Comparison of ENCODE assay signal across 13 cellular contexts in the genomic region with DNA sequence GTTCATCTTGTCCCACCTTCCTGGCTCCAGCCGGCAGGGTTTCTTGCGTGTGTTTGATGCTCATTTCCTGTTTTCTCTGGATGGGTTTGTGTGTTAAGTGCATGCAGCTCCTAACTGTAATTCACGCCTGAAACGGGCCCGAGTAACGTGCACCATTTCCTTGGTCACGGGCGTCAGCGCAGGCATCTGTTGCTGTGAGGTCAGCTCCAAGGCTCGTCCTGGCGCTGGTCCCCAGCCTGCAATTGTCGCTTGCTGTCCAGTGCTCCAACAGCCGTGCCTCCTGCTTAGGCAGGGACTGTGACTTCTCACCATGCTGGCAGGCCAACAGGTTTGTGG.
DNase-seq lines count a peak whose midpoint lies in the region; ATAC-seq and TF ChIP-seq lines count a peak whose summit lies in the region.
"Had no signal": no experiment of that assay in that cellular context is flagged by ENCODE, and none has a peak within 500 bp of the region (broad histone marks: within the 10 kb centered on the region; RNA-seq: fewer than 3 reads in every experiment).

No MANE protein-coding gene starts in this region.

- no peak overlapping the region for H4K91ac ChIP-seq in trophoblast cell (ENCODE audit: low read depth, low read length)

- H4K12ac ChIP-seq in trophoblast cell (ENCODE audit: low read depth, low read length) = no peak overlapping the region

- no peak overlapping the region for H2AFZ ChIP-seq in trophoblast cell (ENCODE audit: insufficient read depth, low read length, poor library complexity)

- no peak overlapping the region for H3K4ac ChIP-seq in trophoblast cell (ENCODE audit: low read depth, low read length)

- H3K23ac ChIP-seq in trophoblast cell (ENCODE audit: low read length) = no peak overlapping the region

- H3K27ac ChIP-seq in psoas muscle = peak overlapping the region; percentile 60
- H3K27ac ChIP-seq in trophoblast cell (ENCODE audit: low read depth, low read length) = no peak overlapping the region
- H3K27ac ChIP-seq: BLaER1 treated with 17β-estradiol and CSF1 and Interleukin-3, amounts not matched to agents 10 nM and 100 nM had no signal

- H3K79me1 ChIP-seq in trophoblast cell (ENCODE audit: low read length) = no peaks in the 10 kb centered on the region

- DNase-seq in G401 (ENCODE audit: low spot score) (peak; percentile 41), cerebellar cortex (ENCODE audit: low spot score) (peak; percentile 27), islet precursor cell (peak; percentile 25), psoas muscle (peak in 1 of 2 donors; percentile 72), trophoblast cell (no peak), inferior parietal cortex (ENCODE audit: extremely low spot score) (no peak)
- DNase-seq: Calu3; CD8-positive, alpha-beta T cell; DMS79 treated with DMSO at 0.1 percent for 48 hours had no signal

- H3K79me2 ChIP-seq in trophoblast cell (ENCODE audit: control insufficient read depth, insufficient read depth, low read length, poor library complexity) = no peaks in the 10 kb centered on the region

- no peak overlapping the region for H3K4me2 ChIP-seq in trophoblast cell (ENCODE audit: low read length)
- H3K4me2 ChIP-seq: BLaER1 treated with 17β-estradiol and CSF1 and Interleukin-3, amounts not matched to agents 10 nM and 100 nM had no signal

- WGBS in psoas muscle, 3 donors = 18 to 30% (median 23%) methylated on average over 13 of the region's 13 CpGs
- no CpG with 5 or more reads among the region's 13 CpGs for WGBS in trophoblast cell (ENCODE audit: extremely low coverage, insufficient coverage, insufficient read length)

- H3K4me3 ChIP-seq in psoas muscle = no peak overlapping the region
- no peak overlapping the region for H3K4me3 ChIP-seq in trophoblast cell (ENCODE audit: low read depth, low read length)
- H3K4me3 ChIP-seq: BLaER1 treated with 17β-estradiol and CSF1 and Interleukin-3, amounts not matched to agents 10 nM and 100 nM; GM12878; HAP-1 had no signal

- no peaks in the 10 kb centered on the region for H3K9me3 ChIP-seq in psoas muscle
- H3K9me3 ChIP-seq in trophoblast cell (ENCODE audit: insufficient read depth, low read depth, low read length) = peaks cover 3% of the 10 kb centered on the region
- H3K9me3 ChIP-seq: BLaER1 treated with 17β-estradiol and CSF1 and Interleukin-3, amounts not matched to agents 10 nM and 100 nM; HAP-1 had no signal

- H3K27me3 ChIP-seq in psoas muscle (ENCODE audit: insufficient read depth in 3 of 3, low read length in 2 of 3) = no peaks in the 10 kb centered on the region
- no peaks in the 10 kb centered on the region for H3K27me3 ChIP-seq in trophoblast cell (ENCODE audit: insufficient read depth, low read length)
- H3K27me3 ChIP-seq: BLaER1 treated with 17β-estradiol and CSF1 and Interleukin-3, amounts not matched to agents 10 nM and 100 nM had no signal

- no peak overlapping the region for H2BK12ac ChIP-seq in trophoblast cell (ENCODE audit: low read length)

- no peak overlapping the region for H3K18ac ChIP-seq in trophoblast cell (ENCODE audit: low read length)

- H2BK120ac ChIP-seq in trophoblast cell (ENCODE audit: insufficient read depth, low read length, poor library complexity) = no peak overlapping the region

- H3K14ac ChIP-seq in trophoblast cell (ENCODE audit: low read length) = no peak overlapping the region

- H3K9ac ChIP-seq in trophoblast cell (ENCODE audit: low read length) = no peak overlapping the region
- H3K9ac ChIP-seq: BLaER1 treated with 17β-estradiol and CSF1 and Interleukin-3, amounts not matched to agents 10 nM and 100 nM had no signal

- no peak overlapping the region for H2AK5ac ChIP-seq in trophoblast cell (ENCODE audit: low read length)

- H3K4me1 ChIP-seq in psoas muscle (peaks cover 13% of the 10 kb centered on the region), trophoblast cell (ENCODE audit: control insufficient read depth in 1 of 2, insufficient read depth in 2 of 2, low read length in 2 of 2) (no peaks in the 10 kb centered on the region)
- H3K4me1 ChIP-seq: HAP-1 had no signal

- in situ Hi-C loops in G401 (cut with HindIII; ENCODE audit: low sequenced_read_pairs) = no loop called here

- H3K36me3 ChIP-seq in psoas muscle (ENCODE audit: insufficient read depth in 1 of 2, low read depth in 1 of 2) (no peaks in the 10 kb centered on the region), trophoblast cell (ENCODE audit: control insufficient read depth in 1 of 2, insufficient read depth in 2 of 2, low read length in 2 of 2) (no peaks in the 10 kb centered on the region)
- H3K36me3 ChIP-seq: BLaER1 treated with 17β-estradiol and CSF1 and Interleukin-3, amounts not matched to agents 10 nM and 100 nM; HAP-1 had no signal

- no peak overlapping the region for H4K8ac ChIP-seq in trophoblast cell (ENCODE audit: low read depth, low read length)

- ATAC-seq in psoas muscle (peak; percentile 77 to 91 (median 88)), GM19397 (IDR thresholded peaks at IDR 0.05; ENCODE audit: unreplicated experiment) (no peak)
- ATAC-seq: CD8-positive, alpha-beta T cell; GM12878 had no signal

- H2BK5ac ChIP-seq in trophoblast cell (ENCODE audit: low read depth, low read length, poor library complexity) = no peak overlapping the region

- intact Hi-C loops in psoas muscle (cut with DNase I) = no loop called here

- no peak for TF ChIP-seq CTCF in psoas muscle (IDR thresholded peaks at IDR 0.05)

Comparison
In these comparisons a context has a peak if more than half of its experiments do, and no peak if none do; other contexts are left out.
1. DNase-seq: peak in G401 (single experiment), cerebellar cortex (single experiment) and islet precursor cell (single experiment); none in trophoblast cell (0 of 2) and inferior parietal cortex (single experiment).